ENCODE assay signal across 12 cellular contexts in genomic region chr3:195803309-195803908, GRCh38. TPM values are rescaled to one million over a fixed set of nuclear protein-coding genes. Genes with fewer than 3 reads are reported as not detected.
DNase-seq lines count a peak whose midpoint lies in the region; ATAC-seq and TF ChIP-seq lines count a peak whose summit lies in the region.
"Had no signal": no experiment of that assay in that cellular context is flagged by ENCODE, and none has a peak within 500 bp of the region (broad histone marks: within the 10 kb centered on the region; RNA-seq: fewer than 3 reads in every experiment).

No MANE protein-coding gene starts in this region.

- CTCF ChIA-PET in activated CD4-positive, alpha-beta T cell treated with anti-CD3 and anti-CD28 coated beads, Interleukin-2, amount 10 ng/mL, durations not matched to agents 7 days and 5 days (lab: Charles Lee): interaction anchor here (0.5 to 1.6 kb wide), 4 partner anchors 9 to 533 kb away, joined by 3 to 4 read pairs (median 3); partner anchors contain the start of gene XXYLT1
- CTCF ChIA-PET in activated B cell treated with CpG ODN at 0.5 μM for 24 hours (lab: Charles Lee): no interaction called here

- POLR2A ChIA-PET in activated CD4-positive, alpha-beta T cell treated with anti-CD3 and anti-CD28 coated beads, Interleukin-2, amount 10 ng/mL, durations not matched to agents 7 days and 5 days (lab: Charles Lee): interaction anchor here (0.6 kb wide), 1 partner anchor 355 kb away, joined by 9 read pairs; no protein-coding TSS in a partner anchor
- POLR2A ChIA-PET in activated B cell treated with CpG ODN at 0.5 μM for 24 hours (lab: Charles Lee): no interaction called here

- H3K4me1 ChIP-seq in subcutaneous abdominal adipose tissue (ENCODE audit: control insufficient read depth in 5 of 5, insufficient read depth in 5 of 5, low read length in 5 of 5): peaks cover 0 to 40% (median 9%) of the 10 kb centered on the region in 5 donors

- no peak overlapping the region for H3K27ac ChIP-seq in subcutaneous abdominal adipose tissue (ENCODE audit: low read depth, low read length)
- H3K27ac ChIP-seq: left lung had no signal

- no peaks in the 10 kb centered on the region for H3K9me3 ChIP-seq in subcutaneous abdominal adipose tissue (ENCODE audit: control insufficient read depth in 5 of 5, low read length in 5 of 5)
- H3K9me3 ChIP-seq: body of pancreas, left lung had no signal

- peak; percentile 33 for ATAC-seq in activated B cell treated with CpG ODN at 0.5 μM for 24 hours (ENCODE audit: low read depth)
- peak; percentile 52 for ATAC-seq in left ventricle myocardium superior

- H3K27me3 ChIP-seq in subcutaneous abdominal adipose tissue (ENCODE audit: control insufficient read depth in 5 of 5, insufficient read depth in 4 of 5, low read length in 5 of 5): peaks cover 5 to 26% (median 22%) of the 10 kb centered on the region in 5 donors
- H3K27me3 ChIP-seq: body of pancreas had no signal

- no peak for TF ChIP-seq CTCF in activated B cell treated with CpG ODN at 0.5 μM for 24 hours (IDR thresholded peaks at IDR 0.05)

- no peak for DNase-seq in activated CD4-positive, alpha-beta T cell treated with anti-CD3 and anti-CD28 coated beads, Interleukin-2, amount 10 ng/mL, durations not matched to agents 7 days and 5 days
- no peak for DNase-seq in activated CD4-positive, alpha-beta T cell treated with anti-CD3 and anti-CD28 coated beads, Interleukin-2, amount 50 U/mL, for 48 hours
- DNase-seq in activated B cell treated with CpG ODN at 0.5 μM for 24 hours (no peak), left ventricle myocardium superior (no peak), SW 1271 (lab: John Stamatoyannopoulos, UW) (no peak), DMS114 treated with DMSO at 0.1 percent for 48 hours (lab: John Stamatoyannopoulos, UW; ENCODE audit: unreplicated experiment) (no peak), NCI-H128 (lab: John Stamatoyannopoulos, UW; ENCODE audit: unreplicated experiment) (no peak)
- DNase-seq: left lung, NCI-H2081 treated with DMSO at 0.1 percent for 48 hours had no signal

- no peak overlapping the region for H3K9ac ChIP-seq in subcutaneous abdominal adipose tissue (ENCODE audit: low read length in 5 of 5)

- peaks cover 6% of the 10 kb centered on the region for H3K27me3 Mint-ChIP-seq in activated CD4-positive, alpha-beta T cell treated with anti-CD3 and anti-CD28 coated beads, Interleukin-2, amount 10 ng/mL, durations not matched to agents 7 days and 5 days
- peaks cover 33% of the 10 kb centered on the region for H3K27me3 Mint-ChIP-seq in activated B cell treated with CpG ODN at 0.5 μM for 24 hours

- peaks cover 64% of the 10 kb centered on the region for H3K4me1 Mint-ChIP-seq in activated CD4-positive, alpha-beta T cell treated with anti-CD3 and anti-CD28 coated beads, Interleukin-2, amount 10 ng/mL, durations not matched to agents 7 days and 5 days
- peaks cover 47% of the 10 kb centered on the region for H3K4me1 Mint-ChIP-seq in activated B cell treated with CpG ODN at 0.5 μM for 24 hours

- H3K4me3 Mint-ChIP-seq in activated CD4-positive, alpha-beta T cell treated with anti-CD3 and anti-CD28 coated beads, Interleukin-2, amount 10 ng/mL, durations not matched to agents 7 days and 5 days: no peak overlapping the region
- H3K4me3 Mint-ChIP-seq in activated B cell treated with CpG ODN at 0.5 μM for 24 hours: peak overlapping the region; percentile 21

- H3K9me3 Mint-ChIP-seq in activated CD4-positive, alpha-beta T cell treated with anti-CD3 and anti-CD28 coated beads, Interleukin-2, amount 10 ng/mL, durations not matched to agents 7 days and 5 days: peaks cover 10% of the 10 kb centered on the region
- no peaks in the 10 kb centered on the region for H3K9me3 Mint-ChIP-seq in activated B cell treated with CpG ODN at 0.5 μM for 24 hours

- intact Hi-C loops in activated B cell treated with CpG ODN at 0.5 μM for 24 hours (cut with micrococcal nuclease): no loop called here
- intact Hi-C loops in left ventricle myocardium superior (cut with micrococcal nuclease): no loop called here

- peak overlapping the region in 3 of 5 donors; percentile 18 to 46 (median 22) for H3K4me3 ChIP-seq in subcutaneous abdominal adipose tissue (ENCODE audit: low read depth in 1 of 5, low read length in 5 of 5)
- H3K4me3 ChIP-seq: body of pancreas, left lung had no signal

- H3K36me3 Mint-ChIP-seq in activated CD4-positive, alpha-beta T cell treated with anti-CD3 and anti-CD28 coated beads, Interleukin-2, amount 10 ng/mL, durations not matched to agents 7 days and 5 days (ENCODE audit: low read depth): peaks cover 31% of the 10 kb centered on the region
- no peaks in the 10 kb centered on the region for H3K36me3 Mint-ChIP-seq in activated B cell treated with CpG ODN at 0.5 μM for 24 hours (ENCODE audit: low read depth)

- peak overlapping the region; percentile 86 for H3K27ac Mint-ChIP-seq in activated CD4-positive, alpha-beta T cell treated with anti-CD3 and anti-CD28 coated beads, Interleukin-2, amount 10 ng/mL, durations not matched to agents 7 days and 5 days
- H3K27ac Mint-ChIP-seq in activated B cell treated with CpG ODN at 0.5 μM for 24 hours: no peak overlapping the region

- no peaks in the 10 kb centered on the region for H3K36me3 ChIP-seq in subcutaneous abdominal adipose tissue (ENCODE audit: control insufficient read depth in 5 of 5, insufficient read depth in 5 of 5, low read length in 5 of 5)
- H3K36me3 ChIP-seq: left lung had no signal

RNA-seq across cellular contexts. Expression of gene MUC4, which starts 8.3 kb away (rescaled TPM):
- under 1 TPM; under 0.01 to 0.15 TPM for total RNA-seq in activated CD4-positive, alpha-beta T cell treated with anti-CD3 and anti-CD28 coated beads, Interleukin-2, amount 10 ng/mL, durations not matched to agents 7 days and 5 days
- total RNA-seq in activated B cell treated with CpG ODN at 0.5 μM for 24 hours (0.09 TPM in 1 of 2 replicates, not detected in the other), left ventricle myocardium superior (not detected)
- total RNA-seq: body of pancreas, HT-29 had no signal
